3 cellular contexts compared by ENCODE assay signal in the genomic region with DNA sequence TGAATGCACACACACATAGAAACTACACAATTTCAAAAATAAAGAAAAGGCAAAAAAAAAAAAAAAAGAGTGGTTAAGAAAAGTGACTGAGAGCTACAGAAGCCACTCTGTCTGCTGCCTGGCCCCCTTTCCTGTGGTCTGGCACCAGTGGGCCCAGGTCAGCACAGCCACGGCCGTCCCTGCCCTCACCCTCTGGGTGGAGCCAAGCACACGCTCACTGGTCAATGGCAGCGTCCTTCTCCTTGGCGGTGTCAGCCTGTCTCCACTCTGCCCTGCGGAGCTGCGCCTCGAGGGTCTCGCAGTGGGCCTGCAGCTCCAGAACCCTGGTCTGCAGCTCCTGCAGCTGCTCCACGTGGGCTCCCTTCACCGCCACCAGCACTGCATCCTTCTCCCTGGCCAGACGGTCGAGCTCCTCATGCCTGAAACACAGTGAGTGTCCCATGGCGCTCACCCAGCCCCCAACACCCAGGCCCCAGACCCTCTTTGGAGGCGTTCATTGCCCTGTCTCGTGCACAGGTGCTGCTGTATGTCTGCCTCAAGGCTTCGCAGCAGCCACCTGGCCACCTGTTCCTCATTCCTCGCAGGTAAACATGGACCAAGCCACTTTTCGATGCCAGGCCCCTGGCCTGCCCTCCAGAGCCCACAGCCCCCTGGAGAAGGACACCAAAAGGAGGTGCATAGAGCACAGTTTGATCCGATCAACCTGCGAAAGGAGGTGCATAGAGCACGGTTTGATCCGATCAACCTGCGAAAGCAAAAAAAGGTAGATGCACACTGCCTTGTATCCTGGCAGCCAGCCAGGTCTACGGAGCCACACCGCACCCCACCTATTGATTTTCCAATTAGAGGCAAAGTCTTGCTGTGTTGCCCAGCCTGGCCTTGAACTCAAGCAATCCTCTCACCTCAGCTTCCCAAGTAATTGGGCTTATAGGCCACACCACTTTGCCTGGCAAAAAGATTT.
A peak's percentile ranks its signal among the peaks of the same experiment; 100 is the strongest.
TF ChIP-seq lines count a peak whose summit lies in the region.

No MANE protein-coding gene starts in this region.

TF ChIP-seq in SK-N-SH treated with all-trans-retinoic acid at 6 μM for 48 hours, 23 proteins besides CTCF, POLR2A, EP300 and RAD21 (continues in another document):
- TF ChIP-seq, protein P1, sequence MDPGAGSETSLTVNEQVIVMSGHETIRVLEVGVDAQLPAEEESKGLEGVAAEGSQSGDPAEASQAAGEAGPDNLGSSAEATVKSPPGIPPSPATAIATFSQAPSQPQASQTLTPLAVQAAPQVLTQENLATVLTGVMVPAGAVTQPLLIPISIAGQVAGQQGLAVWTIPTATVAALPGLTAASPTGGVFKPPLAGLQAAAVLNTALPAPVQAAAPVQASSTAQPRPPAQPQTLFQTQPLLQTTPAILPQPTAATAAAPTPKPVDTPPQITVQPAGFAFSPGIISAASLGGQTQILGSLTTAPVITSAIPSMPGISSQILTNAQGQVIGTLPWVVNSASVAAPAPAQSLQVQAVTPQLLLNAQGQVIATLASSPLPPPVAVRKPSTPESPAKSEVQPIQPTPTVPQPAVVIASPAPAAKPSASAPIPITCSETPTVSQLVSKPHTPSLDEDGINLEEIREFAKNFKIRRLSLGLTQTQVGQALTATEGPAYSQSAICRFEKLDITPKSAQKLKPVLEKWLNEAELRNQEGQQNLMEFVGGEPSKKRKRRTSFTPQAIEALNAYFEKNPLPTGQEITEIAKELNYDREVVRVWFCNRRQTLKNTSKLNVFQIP (CRISPR knock-in tag; IDR thresholded peaks at IDR 0.05; ENCODE audit: borderline replicate concordance, low read depth): no peak
- no peak for TF ChIP-seq ZFP3 (CRISPR knock-in tag; IDR thresholded peaks at IDR 0.05)
- TF ChIP-seq RARB (CRISPR knock-in tag; IDR thresholded peaks at IDR 0.05): no peak
- TF ChIP-seq TCF4 (CRISPR knock-in tag; IDR thresholded peaks at IDR 0.05; ENCODE audit: borderline replicate concordance): no peak
- TF ChIP-seq GLIS3 (CRISPR knock-in tag; IDR thresholded peaks at IDR 0.05): no peak
- no peak for TF ChIP-seq ARNTL (CRISPR knock-in tag; IDR thresholded peaks at IDR 0.05; ENCODE audit: borderline replicate concordance, low read depth)
- TF ChIP-seq ESRRG (CRISPR knock-in tag; IDR thresholded peaks at IDR 0.05): no peak
- TF ChIP-seq, protein P2, sequence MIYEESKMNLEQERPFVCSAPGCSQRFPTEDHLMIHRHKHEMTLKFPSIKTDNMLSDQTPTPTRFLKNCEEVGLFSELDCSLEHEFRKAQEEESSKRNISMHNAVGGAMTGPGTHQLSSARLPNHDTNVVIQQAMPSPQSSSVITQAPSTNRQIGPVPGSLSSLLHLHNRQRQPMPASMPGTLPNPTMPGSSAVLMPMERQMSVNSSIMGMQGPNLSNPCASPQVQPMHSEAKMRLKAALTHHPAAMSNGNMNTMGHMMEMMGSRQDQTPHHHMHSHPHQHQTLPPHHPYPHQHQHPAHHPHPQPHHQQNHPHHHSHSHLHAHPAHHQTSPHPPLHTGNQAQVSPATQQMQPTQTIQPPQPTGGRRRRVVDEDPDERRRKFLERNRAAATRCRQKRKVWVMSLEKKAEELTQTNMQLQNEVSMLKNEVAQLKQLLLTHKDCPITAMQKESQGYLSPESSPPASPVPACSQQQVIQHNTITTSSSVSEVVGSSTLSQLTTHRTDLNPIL (CRISPR knock-in tag; IDR thresholded peaks at IDR 0.05; ENCODE audit: low read depth): no peak
- no peak for TF ChIP-seq ZNF70 (CRISPR knock-in tag; IDR thresholded peaks at IDR 0.05)
- TF ChIP-seq PPARA (CRISPR knock-in tag; IDR thresholded peaks at IDR 0.05; ENCODE audit: borderline replicate concordance): no peak
- no peak for TF ChIP-seq SNAI2 (CRISPR knock-in tag; IDR thresholded peaks at IDR 0.05)
- TF ChIP-seq TOX (CRISPR knock-in tag; IDR thresholded peaks at IDR 0.05; ENCODE audit: borderline replicate concordance): no peak
- no peak for TF ChIP-seq CSDC2 (CRISPR knock-in tag; IDR thresholded peaks at IDR 0.05)
- TF ChIP-seq ZNF8 (CRISPR knock-in tag; IDR thresholded peaks at IDR 0.05): no peak
- TF ChIP-seq ZC3H10 (CRISPR knock-in tag; IDR thresholded peaks at IDR 0.05): no peak
- no peak for TF ChIP-seq ISL1 (CRISPR knock-in tag; IDR thresholded peaks at IDR 0.05)

TF ChIP-seq in SK-N-SH, 30 proteins besides CTCF, POLR2A, EP300 and RAD21 (continues in another document):
- TF ChIP-seq NFIC (IDR thresholded peaks at IDR 0.05; ENCODE audit: borderline replicate concordance) (no peak), POLR2AphosphoS5 (IDR thresholded peaks at IDR 0.05; ENCODE audit: low read depth, low read length) (no peak), RCOR1 (IDR thresholded peaks at IDR 0.05; ENCODE audit: low read length) (no peak), SIN3A (IDR thresholded peaks at IDR 0.05; ENCODE audit: borderline replicate concordance, low read depth, low read length) (no peak), JUND (IDR thresholded peaks at IDR 0.05) (no peak), GATA2 (CRISPR knock-in tag; IDR thresholded peaks at IDR 0.05) (no peak), NRF1 (IDR thresholded peaks at IDR 0.05; ENCODE audit: low read depth, low read length) (no peak), YY1 (IDR thresholded peaks at IDR 0.05; ENCODE audit: low read depth) (no peak), SMC3 (IDR thresholded peaks at IDR 0.05; ENCODE audit: low read depth, low read length) (no peak), TEAD4 (IDR thresholded peaks at IDR 0.05; ENCODE audit: borderline replicate concordance, insufficient read depth) (no peak), MEF2A (IDR thresholded peaks at IDR 0.05; ENCODE audit: borderline replicate concordance, low read depth) (no peak), ELF1 (IDR thresholded peaks at IDR 0.05) (no peak), EZH2phosphoT487 (IDR thresholded peaks at IDR 0.05; ENCODE audit: borderline replicate concordance, low read depth) (no peak), RFX5 (IDR thresholded peaks at IDR 0.05; ENCODE audit: low read length) (no peak), CHD2 (IDR thresholded peaks at IDR 0.05; ENCODE audit: low read length, partially characterized antibody) (no peak)
- TF ChIP-seq, protein P3, sequence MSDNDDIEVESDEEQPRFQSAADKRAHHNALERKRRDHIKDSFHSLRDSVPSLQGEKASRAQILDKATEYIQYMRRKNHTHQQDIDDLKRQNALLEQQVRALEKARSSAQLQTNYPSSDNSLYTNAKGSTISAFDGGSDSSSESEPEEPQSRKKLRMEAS (IDR thresholded peaks at IDR 0.05; ENCODE audit: low read depth): no peak
- TF ChIP-seq, protein P4, sequence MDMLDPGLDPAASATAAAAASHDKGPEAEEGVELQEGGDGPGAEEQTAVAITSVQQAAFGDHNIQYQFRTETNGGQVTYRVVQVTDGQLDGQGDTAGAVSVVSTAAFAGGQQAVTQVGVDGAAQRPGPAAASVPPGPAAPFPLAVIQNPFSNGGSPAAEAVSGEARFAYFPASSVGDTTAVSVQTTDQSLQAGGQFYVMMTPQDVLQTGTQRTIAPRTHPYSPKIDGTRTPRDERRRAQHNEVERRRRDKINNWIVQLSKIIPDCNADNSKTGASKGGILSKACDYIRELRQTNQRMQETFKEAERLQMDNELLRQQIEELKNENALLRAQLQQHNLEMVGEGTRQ (IDR thresholded peaks at IDR 0.05; ENCODE audit: borderline replicate concordance, low read depth, low read length): no peak
- TF ChIP-seq, protein P5, sequence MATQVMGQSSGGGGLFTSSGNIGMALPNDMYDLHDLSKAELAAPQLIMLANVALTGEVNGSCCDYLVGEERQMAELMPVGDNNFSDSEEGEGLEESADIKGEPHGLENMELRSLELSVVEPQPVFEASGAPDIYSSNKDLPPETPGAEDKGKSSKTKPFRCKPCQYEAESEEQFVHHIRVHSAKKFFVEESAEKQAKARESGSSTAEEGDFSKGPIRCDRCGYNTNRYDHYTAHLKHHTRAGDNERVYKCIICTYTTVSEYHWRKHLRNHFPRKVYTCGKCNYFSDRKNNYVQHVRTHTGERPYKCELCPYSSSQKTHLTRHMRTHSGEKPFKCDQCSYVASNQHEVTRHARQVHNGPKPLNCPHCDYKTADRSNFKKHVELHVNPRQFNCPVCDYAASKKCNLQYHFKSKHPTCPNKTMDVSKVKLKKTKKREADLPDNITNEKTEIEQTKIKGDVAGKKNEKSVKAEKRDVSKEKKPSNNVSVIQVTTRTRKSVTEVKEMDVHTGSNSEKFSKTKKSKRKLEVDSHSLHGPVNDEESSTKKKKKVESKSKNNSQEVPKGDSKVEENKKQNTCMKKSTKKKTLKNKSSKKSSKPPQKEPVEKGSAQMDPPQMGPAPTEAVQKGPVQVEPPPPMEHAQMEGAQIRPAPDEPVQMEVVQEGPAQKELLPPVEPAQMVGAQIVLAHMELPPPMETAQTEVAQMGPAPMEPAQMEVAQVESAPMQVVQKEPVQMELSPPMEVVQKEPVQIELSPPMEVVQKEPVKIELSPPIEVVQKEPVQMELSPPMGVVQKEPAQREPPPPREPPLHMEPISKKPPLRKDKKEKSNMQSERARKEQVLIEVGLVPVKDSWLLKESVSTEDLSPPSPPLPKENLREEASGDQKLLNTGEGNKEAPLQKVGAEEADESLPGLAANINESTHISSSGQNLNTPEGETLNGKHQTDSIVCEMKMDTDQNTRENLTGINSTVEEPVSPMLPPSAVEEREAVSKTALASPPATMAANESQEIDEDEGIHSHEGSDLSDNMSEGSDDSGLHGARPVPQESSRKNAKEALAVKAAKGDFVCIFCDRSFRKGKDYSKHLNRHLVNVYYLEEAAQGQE (IDR thresholded peaks at IDR 0.05; ENCODE audit: low read depth, low read length): no peak
- TF ChIP-seq, protein P6, sequence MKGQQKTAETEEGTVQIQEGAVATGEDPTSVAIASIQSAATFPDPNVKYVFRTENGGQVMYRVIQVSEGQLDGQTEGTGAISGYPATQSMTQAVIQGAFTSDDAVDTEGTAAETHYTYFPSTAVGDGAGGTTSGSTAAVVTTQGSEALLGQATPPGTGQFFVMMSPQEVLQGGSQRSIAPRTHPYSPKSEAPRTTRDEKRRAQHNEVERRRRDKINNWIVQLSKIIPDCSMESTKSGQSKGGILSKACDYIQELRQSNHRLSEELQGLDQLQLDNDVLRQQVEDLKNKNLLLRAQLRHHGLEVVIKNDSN (IDR thresholded peaks at IDR 0.05; ENCODE audit: borderline replicate concordance, low read depth): no peak

TF ChIP-seq in K562, 482 proteins besides CTCF, POLR2A, EP300 and RAD21:
- TF ChIP-seq STAT5B (CRISPR knock-in tag; IDR thresholded peaks at IDR 0.05): no peak
- no peak for TF ChIP-seq TBL1XR1 (IDR thresholded peaks at IDR 0.05; ENCODE audit: low read length in 2 of 2)
- no peak for TF ChIP-seq GTF2F1 (IDR thresholded peaks at IDR 0.05; ENCODE audit: low read depth, low read length)
- no peak for TF ChIP-seq SETDB1 (IDR thresholded peaks at IDR 0.05; ENCODE audit: low read length)
- TF ChIP-seq, protein P7, sequence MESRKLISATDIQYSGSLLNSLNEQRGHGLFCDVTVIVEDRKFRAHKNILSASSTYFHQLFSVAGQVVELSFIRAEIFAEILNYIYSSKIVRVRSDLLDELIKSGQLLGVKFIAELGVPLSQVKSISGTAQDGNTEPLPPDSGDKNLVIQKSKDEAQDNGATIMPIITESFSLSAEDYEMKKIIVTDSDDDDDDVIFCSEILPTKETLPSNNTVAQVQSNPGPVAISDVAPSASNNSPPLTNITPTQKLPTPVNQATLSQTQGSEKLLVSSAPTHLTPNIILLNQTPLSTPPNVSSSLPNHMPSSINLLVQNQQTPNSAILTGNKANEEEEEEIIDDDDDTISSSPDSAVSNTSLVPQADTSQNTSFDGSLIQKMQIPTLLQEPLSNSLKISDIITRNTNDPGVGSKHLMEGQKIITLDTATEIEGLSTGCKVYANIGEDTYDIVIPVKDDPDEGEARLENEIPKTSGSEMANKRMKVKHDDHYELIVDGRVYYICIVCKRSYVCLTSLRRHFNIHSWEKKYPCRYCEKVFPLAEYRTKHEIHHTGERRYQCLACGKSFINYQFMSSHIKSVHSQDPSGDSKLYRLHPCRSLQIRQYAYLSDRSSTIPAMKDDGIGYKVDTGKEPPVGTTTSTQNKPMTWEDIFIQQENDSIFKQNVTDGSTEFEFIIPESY (CRISPR knock-in tag; IDR thresholded peaks at IDR 0.05): no peak
- TF ChIP-seq HMG20A (CRISPR knock-in tag; conservative IDR thresholded peaks at IDR 0.05): no peak
- TF ChIP-seq KLF10 (CRISPR knock-in tag; IDR thresholded peaks at IDR 0.05): no peak
- no peak for TF ChIP-seq SMARCE1 (IDR thresholded peaks at IDR 0.05)
- no peak for TF ChIP-seq ZNF140 (CRISPR knock-in tag; IDR thresholded peaks at IDR 0.05)
- no peak for TF ChIP-seq HCFC1 (IDR thresholded peaks at IDR 0.05; ENCODE audit: low read depth, low read length)
- TF ChIP-seq CHD4 (IDR thresholded peaks at IDR 0.05; ENCODE audit: insufficient read depth, insufficient replicate concordance, low read depth, low read length, poor library complexity, severe bottlenecking): no peak
- 0 out of 2 replicates have a peak, but pooled peaks have one; percentile 51 for TF ChIP-seq POLR2G (IDR thresholded peaks at IDR 0.05; ENCODE audit: low read depth, low read length)
- TF ChIP-seq ZNF121 (CRISPR knock-in tag; conservative IDR thresholded peaks at IDR 0.05): no peak
- TF ChIP-seq, protein P8, sequence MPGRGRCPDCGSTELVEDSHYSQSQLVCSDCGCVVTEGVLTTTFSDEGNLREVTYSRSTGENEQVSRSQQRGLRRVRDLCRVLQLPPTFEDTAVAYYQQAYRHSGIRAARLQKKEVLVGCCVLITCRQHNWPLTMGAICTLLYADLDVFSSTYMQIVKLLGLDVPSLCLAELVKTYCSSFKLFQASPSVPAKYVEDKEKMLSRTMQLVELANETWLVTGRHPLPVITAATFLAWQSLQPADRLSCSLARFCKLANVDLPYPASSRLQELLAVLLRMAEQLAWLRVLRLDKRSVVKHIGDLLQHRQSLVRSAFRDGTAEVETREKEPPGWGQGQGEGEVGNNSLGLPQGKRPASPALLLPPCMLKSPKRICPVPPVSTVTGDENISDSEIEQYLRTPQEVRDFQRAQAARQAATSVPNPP (IDR thresholded peaks at IDR 0.05; ENCODE audit: borderline replicate concordance, insufficient read depth, insufficient read length): no peak
- TF ChIP-seq, protein P9, sequence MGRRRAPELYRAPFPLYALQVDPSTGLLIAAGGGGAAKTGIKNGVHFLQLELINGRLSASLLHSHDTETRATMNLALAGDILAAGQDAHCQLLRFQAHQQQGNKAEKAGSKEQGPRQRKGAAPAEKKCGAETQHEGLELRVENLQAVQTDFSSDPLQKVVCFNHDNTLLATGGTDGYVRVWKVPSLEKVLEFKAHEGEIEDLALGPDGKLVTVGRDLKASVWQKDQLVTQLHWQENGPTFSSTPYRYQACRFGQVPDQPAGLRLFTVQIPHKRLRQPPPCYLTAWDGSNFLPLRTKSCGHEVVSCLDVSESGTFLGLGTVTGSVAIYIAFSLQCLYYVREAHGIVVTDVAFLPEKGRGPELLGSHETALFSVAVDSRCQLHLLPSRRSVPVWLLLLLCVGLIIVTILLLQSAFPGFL (CRISPR knock-in tag; IDR thresholded peaks at IDR 0.05): no peak
- TF ChIP-seq CBX3 (IDR thresholded peaks at IDR 0.05; ENCODE audit: borderline replicate concordance in 1 of 2, low read length in 2 of 2): no peak
- TF ChIP-seq NFIC (IDR thresholded peaks at IDR 0.05): peak; percentile 78
- TF ChIP-seq, protein P10, sequence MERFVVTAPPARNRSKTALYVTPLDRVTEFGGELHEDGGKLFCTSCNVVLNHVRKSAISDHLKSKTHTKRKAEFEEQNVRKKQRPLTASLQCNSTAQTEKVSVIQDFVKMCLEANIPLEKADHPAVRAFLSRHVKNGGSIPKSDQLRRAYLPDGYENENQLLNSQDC (CRISPR knock-in tag; IDR thresholded peaks at IDR 0.05): no peak
